In the genomic region with DNA sequence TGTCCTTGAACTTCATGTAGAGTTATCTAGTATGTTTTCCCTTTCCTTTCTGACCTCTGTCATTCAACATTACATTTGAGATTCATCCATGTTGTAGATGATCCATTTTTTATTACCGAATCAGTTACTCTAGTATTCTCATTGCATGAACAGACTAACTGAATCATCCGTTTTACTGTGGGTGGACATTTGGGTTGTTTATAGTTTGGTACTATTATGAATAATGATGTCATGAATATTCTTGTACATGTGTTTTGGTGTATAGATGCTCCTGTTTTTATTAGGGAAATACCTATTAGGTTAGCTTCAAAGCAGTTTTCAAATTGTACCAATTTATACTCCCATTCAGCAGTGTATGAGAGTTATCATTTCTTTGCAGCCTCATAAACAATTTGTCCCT, we compare ENCODE assay signal across 17 cellular contexts.
"Had no signal": no experiment of that assay in that cellular context is flagged by ENCODE, and none has a peak within 500 bp of the region (broad histone marks: within the 10 kb centered on the region; RNA-seq: fewer than 3 reads in every experiment).

No MANE protein-coding gene starts in this region.

- H3K4me1 Mint-ChIP-seq: stimulated activated memory B cell treated with anti-CD40 and anti-IgM and Interleukin-4, amounts not matched to agents 10 μg/mL and 1 μg/mL and 100 μg/mL, for 72 hours had no signal

- H3K27ac ChIP-seq: pancreas had no signal

- DNase-seq: activated CD4-positive, alpha-beta T cell treated with anti-CD3 and anti-CD28 coated beads for 4 hours; activated CD8-positive, alpha-beta T cell treated with anti-CD3 and anti-CD28 coated beads for 36 hours; activated T-cell treated with anti-CD3 and anti-CD28 coated beads, Interleukin-2, amount 50 U/mL, for 72 hours; dorsolateral prefrontal cortex; erythroblast; left colon; pancreas; stimulated activated CD4-positive, alpha-beta T cell treated with anti-CD3 and anti-CD28 coated beads, Interleukin-12 subunit alpha, Interleukin-12 subunit beta, amount 100 ng/mL, for 4 hours; stimulated activated CD4-positive, alpha-beta T cell treated with anti-CD3 and anti-CD28 coated beads, Interleukin-2, amount 100 ng/mL, for 24 hours; SW 1271 had no signal

- H3K36me3 ChIP-seq: pancreas had no signal

- H3K27me3 ChIP-seq: dorsolateral prefrontal cortex, pancreas had no signal

- H3K27ac Mint-ChIP-seq: mesothelial cell of epicardium; stimulated activated memory B cell treated with anti-CD40 and anti-IgM and Interleukin-4, amounts not matched to agents 10 μg/mL and 1 μg/mL and 100 μg/mL, for 72 hours; type B pancreatic cell; WTC11 had no signal

- ATAC-seq: activated CD8-positive, alpha-beta T cell treated with anti-CD3 and anti-CD28 coated beads for 36 hours; activated T-cell treated with anti-CD3 and anti-CD28 coated beads, Interleukin-2, amount 50 U/mL, for 72 hours; left colon; pancreas; stimulated activated memory B cell treated with anti-CD40 and anti-IgM and Interleukin-4, amounts not matched to agents 10 μg/mL and 1 μg/mL and 100 μg/mL, for 72 hours; WTC11 had no signal

- FAIRE-seq: islet of Langerhans, pancreas, TTC549 had no signal

- H3K4me3 Mint-ChIP-seq: activated CD8-positive, alpha-beta T cell treated with anti-CD3 and anti-CD28 coated beads for 36 hours; activated T-cell treated with anti-CD3 and anti-CD28 coated beads, Interleukin-2, amount 50 U/mL, for 72 hours; mesothelial cell of epicardium; stimulated activated memory B cell treated with anti-CD40 and anti-IgM and Interleukin-4, amounts not matched to agents 10 μg/mL and 1 μg/mL and 100 μg/mL, for 72 hours; type B pancreatic cell; WTC11 had no signal

- H3K9me3 Mint-ChIP-seq: activated CD8-positive, alpha-beta T cell treated with anti-CD3 and anti-CD28 coated beads for 36 hours; activated T-cell treated with anti-CD3 and anti-CD28 coated beads, Interleukin-2, amount 50 U/mL, for 72 hours; mesothelial cell of epicardium; stimulated activated memory B cell treated with anti-CD40 and anti-IgM and Interleukin-4, amounts not matched to agents 10 μg/mL and 1 μg/mL and 100 μg/mL, for 72 hours; type B pancreatic cell; WTC11 had no signal

- H3K27me3 Mint-ChIP-seq: activated CD8-positive, alpha-beta T cell treated with anti-CD3 and anti-CD28 coated beads for 36 hours; stimulated activated memory B cell treated with anti-CD40 and anti-IgM and Interleukin-4, amounts not matched to agents 10 μg/mL and 1 μg/mL and 100 μg/mL, for 72 hours; type B pancreatic cell had no signal

- H3K4me1 ChIP-seq: pancreas had no signal

- H3K9me3 ChIP-seq: pancreas had no signal

- H3K4me3 ChIP-seq: dorsolateral prefrontal cortex, lung, pancreas had no signal
